Comparison of ENCODE assay signal across 22 cellular contexts in genomic region chr1:53637726-53638640, GRCh38.
DNase-seq lines count a peak whose midpoint lies in the region; ATAC-seq and TF ChIP-seq lines count a peak whose summit lies in the region.
"Had no signal": no experiment of that assay in that cellular context is flagged by ENCODE, and none has a peak within 500 bp of the region (broad histone marks: within the 10 kb centered on the region; RNA-seq: fewer than 3 reads in every experiment).

No MANE protein-coding gene starts in this region.

- in situ Hi-C loops in KBM-7 (cut with MboI; ENCODE audit: low pct_unique_long_range_greater_than_20kb, low sequenced_read_pairs), result no loop called here

- no peak overlapping the region for H3K4me3 Mint-ChIP-seq in activated CD8-positive, alpha-beta memory T cell treated with anti-CD3 and anti-CD28 coated beads, Interleukin-2, amount 10 ng/mL, durations not matched to agents 7 days and 5 days
- no peak overlapping the region for H3K4me3 Mint-ChIP-seq in chondrocyte (ENCODE audit: unreplicated experiment)
- H3K4me3 Mint-ChIP-seq: natural killer cell treated with Interleukin-12 subunit alpha and Interleukin-12 subunit beta and Interleukin-15 and Interleukin-18, amount 100 ng/mL, for 72 hours had no signal

- TF ChIP-seq CTCF in chondrocyte (IDR thresholded peaks at IDR 0.05), result no peak

- intact Hi-C loops in posterior vena cava (cut with DNase I), result no loop called here

- no peaks in the 10 kb centered on the region for H3K4me1 Mint-ChIP-seq in activated CD8-positive, alpha-beta memory T cell treated with anti-CD3 and anti-CD28 coated beads, Interleukin-2, amount 10 ng/mL, durations not matched to agents 7 days and 5 days
- peaks cover 18% of the 10 kb centered on the region for H3K4me1 Mint-ChIP-seq in chondrocyte (ENCODE audit: low read depth)

- DNase-seq in activated CD8-positive, alpha-beta memory T cell treated with anti-CD3 and anti-CD28 coated beads, Interleukin-2, amount 10 ng/mL, durations not matched to agents 7 days and 5 days, result peak; percentile 37
- no peak for DNase-seq in activated CD8-positive, alpha-beta memory T cell treated with anti-CD3 and anti-CD28 coated beads for 24 hours
- peak; percentile 38 for DNase-seq in KBM-7
- peak; percentile 65 for DNase-seq in chondrocyte (ENCODE audit: low spot score)
- DNase-seq in posterior vena cava (ENCODE audit: low spot score), result peak; percentile 44
- no peak for DNase-seq in NCI-H1417 (lab: John Stamatoyannopoulos, UW)
- no peak for DNase-seq in DMS114 treated with DMSO at 0.1 percent for 48 hours (lab: John Stamatoyannopoulos, UW; ENCODE audit: unreplicated experiment)
- DNase-seq: 8988T; activated CD4-positive, alpha-beta T cell treated with anti-CD3 and anti-CD28 coated beads for 48 hours; activated naive CD4-positive, alpha-beta T cell treated with Interleukin-2 at 50 U/mL for 16 hours; AML-193; cerebellar nuclear complex; effector CD8-positive, alpha-beta T cell; NCI-H1105 treated with DMSO at 0.1 percent for 48 hours; NCI-H524 treated with DMSO at 0.1 percent for 48 hours; stimulated activated CD4-positive, alpha-beta T cell treated with anti-CD3 and anti-CD28 coated beads, Interleukin-2, amount 100 ng/mL, for 48 hours had no signal

- no peaks in the 10 kb centered on the region for H3K36me3 Mint-ChIP-seq in activated CD8-positive, alpha-beta memory T cell treated with anti-CD3 and anti-CD28 coated beads, Interleukin-2, amount 10 ng/mL, durations not matched to agents 7 days and 5 days
- H3K36me3 Mint-ChIP-seq in chondrocyte (ENCODE audit: low read depth), result no peaks in the 10 kb centered on the region
- H3K36me3 Mint-ChIP-seq: natural killer cell treated with Interleukin-12 subunit alpha and Interleukin-12 subunit beta and Interleukin-15 and Interleukin-18, amount 100 ng/mL, for 72 hours had no signal

- H3K27me3 Mint-ChIP-seq in activated CD8-positive, alpha-beta memory T cell treated with anti-CD3 and anti-CD28 coated beads, Interleukin-2, amount 10 ng/mL, durations not matched to agents 7 days and 5 days, result peaks cover 5% of the 10 kb centered on the region
- H3K27me3 Mint-ChIP-seq in chondrocyte (ENCODE audit: low read depth), result no peaks in the 10 kb centered on the region

- no peaks in the 10 kb centered on the region for H3K9me3 Mint-ChIP-seq in activated CD8-positive, alpha-beta memory T cell treated with anti-CD3 and anti-CD28 coated beads, Interleukin-2, amount 10 ng/mL, durations not matched to agents 7 days and 5 days (ENCODE audit: low read depth)
- no peaks in the 10 kb centered on the region for H3K9me3 Mint-ChIP-seq in chondrocyte (ENCODE audit: low read depth)
- H3K9me3 Mint-ChIP-seq: natural killer cell treated with Interleukin-12 subunit alpha and Interleukin-12 subunit beta and Interleukin-15 and Interleukin-18, amount 100 ng/mL, for 72 hours had no signal

- CTCF ChIA-PET in activated CD8-positive, alpha-beta memory T cell treated with anti-CD3 and anti-CD28 coated beads, Interleukin-2, amount 10 ng/mL, durations not matched to agents 7 days and 5 days (lab: Charles Lee), result no interaction called here

- ATAC-seq in activated CD8-positive, alpha-beta memory T cell treated with anti-CD3 and anti-CD28 coated beads, Interleukin-2, amount 10 ng/mL, durations not matched to agents 7 days and 5 days, result no peak
- ATAC-seq in GM19324 (IDR thresholded peaks at IDR 0.05; ENCODE audit: low FRiP score, unreplicated experiment), result no peak
- ATAC-seq: esophagus mucosa; gastroesophageal sphincter; natural killer cell treated with Interleukin-12 subunit alpha and Interleukin-12 subunit beta and Interleukin-15 and Interleukin-18, amount 100 ng/mL, for 72 hours; SK-N-SH treated with all-trans-retinoic acid at 6 μM for 48 hours had no signal

- H3K27ac Mint-ChIP-seq in activated CD8-positive, alpha-beta memory T cell treated with anti-CD3 and anti-CD28 coated beads, Interleukin-2, amount 10 ng/mL, durations not matched to agents 7 days and 5 days, result no peak overlapping the region
- no peak overlapping the region for H3K27ac Mint-ChIP-seq in chondrocyte (ENCODE audit: unreplicated experiment)
- H3K27ac Mint-ChIP-seq: natural killer cell treated with Interleukin-12 subunit alpha and Interleukin-12 subunit beta and Interleukin-15 and Interleukin-18, amount 100 ng/mL, for 72 hours; progenitor cell of endocrine pancreas had no signal

Comparison
In these comparisons a context has a peak if more than half of its experiments do, and no peak if none do; other contexts are left out.
1. DNase-seq: peak in activated CD8-positive, alpha-beta memory T cell treated with anti-CD3 and anti-CD28 coated beads, Interleukin-2, amount 10 ng/mL, durations not matched to agents 7 days and 5 days (single experiment), KBM-7 (single experiment), chondrocyte (single experiment) and posterior vena cava (single experiment); none in activated CD8-positive, alpha-beta memory T cell treated with anti-CD3 and anti-CD28 coated beads for 24 hours (single experiment), NCI-H1417 (0 of 3) and DMS114 treated with DMSO at 0.1 percent for 48 hours (single experiment).